In the genomic region with DNA sequence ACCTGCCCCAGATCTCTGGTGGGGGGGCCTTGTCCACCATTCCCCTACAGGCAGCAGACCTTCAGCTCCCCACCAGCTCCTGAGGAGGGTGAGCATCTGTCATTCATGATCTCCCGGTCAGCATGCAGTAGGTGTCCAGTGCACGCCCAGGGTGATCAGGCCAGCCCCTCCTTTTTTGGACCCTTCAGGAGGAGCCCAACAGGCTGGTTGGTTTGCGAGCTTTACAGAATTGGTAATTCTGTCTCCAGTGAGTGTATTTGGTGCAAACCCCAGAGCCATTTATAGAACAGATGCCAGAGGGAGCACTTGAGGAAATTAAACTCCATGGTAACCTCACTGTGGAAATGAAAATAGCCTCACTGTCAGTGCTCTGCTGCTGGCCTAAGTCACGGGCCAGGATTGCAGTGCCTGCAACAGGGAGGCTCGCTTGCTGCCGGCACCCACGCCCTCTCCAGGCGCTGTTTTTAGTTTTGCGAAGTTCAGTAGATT, we compare ENCODE assay signal across 8 cellular contexts. TPM values are rescaled to one million over a fixed set of nuclear protein-coding genes. Genes with fewer than 3 reads are reported as not detected.
DNase-seq lines count a peak whose midpoint lies in the region.

No MANE protein-coding gene starts in this region.

- DNase-seq in AG08395 (ENCODE audit: low spot score), result peak; percentile 74
- DNase-seq in NCI-H187 treated with DMSO at 0.1 percent for 48 hours (lab: John Stamatoyannopoulos, UW), result peak; percentile 10
- peak; percentile 82 for DNase-seq in cerebellum (ENCODE audit: low spot score)
- peak; percentile 73 for DNase-seq in middle frontal gyrus (ENCODE audit: extremely low spot score, low spot score)
- no peak for DNase-seq in SW480 (ENCODE audit: low spot score)
- no peak for DNase-seq in activated T-cell treated with anti-CD3 and anti-CD28 coated beads, Interleukin-2, amount 50 U/mL, for 48 hours
- DNase-seq in iPS-NIHi7 (ENCODE audit: extremely low spot score), result no peak
- DNase-seq in HuH-7 (ENCODE audit: low spot score), result no peak

RNA-seq across cellular contexts. Expression of gene WNK2, which starts 23.4 kb away (rescaled TPM):
- 47.4 TPM for total RNA-seq in cerebellum

Comparison
In these comparisons a context has a peak if more than half of its experiments do, and no peak if none do; other contexts are left out.
1. DNase-seq: peak in AG08395 (single experiment), NCI-H187 treated with DMSO at 0.1 percent for 48 hours (single experiment), cerebellum (single experiment) and middle frontal gyrus (single experiment); none in SW480 (single experiment), activated T-cell treated with anti-CD3 and anti-CD28 coated beads, Interleukin-2, amount 50 U/mL, for 48 hours (0 of 2), iPS-NIHi7 (single experiment) and HuH-7 (single experiment).